ENCODE assay signal across 6 cellular contexts in genomic region chr1:121075252-121075651, GRCh38.
DNase-seq lines count a peak whose midpoint lies in the region; ATAC-seq, FAIRE-seq and TF ChIP-seq lines count a peak whose summit lies in the region.
"Not testable (repeated sequence)": the region's sequence is repeated elsewhere in the genome, so short reads cannot be mapped to it uniquely, and the experiment has no call there.

No MANE protein-coding gene starts in this region.

- not testable (repeated sequence) for H3K9me3 ChIP-seq in RWPE2 (ENCODE audit: severe bottlenecking)

- FAIRE-seq in bronchial epithelial cell (lab: Jason Lieb, UNC) = not testable (repeated sequence)

- not testable (repeated sequence) for H3K27me3 ChIP-seq in HL-60 (ENCODE audit: insufficient read depth, poor library complexity, severe bottlenecking); RWPE2 (ENCODE audit: insufficient read depth, poor library complexity, severe bottlenecking); bronchial epithelial cell (ENCODE audit: control insufficient read depth, insufficient read depth, low read length)

- not testable (repeated sequence) for H3K4me1 Mint-ChIP-seq in activated T-helper 17 cell treated with anti-CD3 and anti-CD28 coated beads, Interleukin-2, amount 50 U/mL, for 72 hours

- TF ChIP-seq CTCF in HL-60 (IDR thresholded peaks at IDR 0.05; ENCODE audit: insufficient read depth, low read length); RWPE2 (IDR thresholded peaks at IDR 0.05; ENCODE audit: poor library complexity, severe bottlenecking); bronchial epithelial cell (IDR thresholded peaks at IDR 0.05; ENCODE audit: insufficient read depth, low read length, severe bottlenecking): not testable (repeated sequence)

- H3K4me1 ChIP-seq in RWPE2 (ENCODE audit: insufficient read depth, poor library complexity, severe bottlenecking) = not testable (repeated sequence)

- not testable (repeated sequence) for H3K4me3 ChIP-seq in HL-60 (replicated peaks; ENCODE audit: insufficient read depth, low read length); RWPE2 (ENCODE audit: severe bottlenecking); bronchial epithelial cell (ENCODE audit: low read depth, low read length)

- H3K36me3 Mint-ChIP-seq in activated T-helper 17 cell treated with anti-CD3 and anti-CD28 coated beads, Interleukin-2, amount 50 U/mL, for 72 hours (ENCODE audit: low read depth) = not testable (repeated sequence)

- H3K27ac Mint-ChIP-seq in activated T-helper 17 cell treated with anti-CD3 and anti-CD28 coated beads, Interleukin-2, amount 50 U/mL, for 72 hours = not testable (repeated sequence)

- peak overlapping the region; percentile 46; the same call in 1 of the 2 replicates for H3K27ac ChIP-seq in HL-60 (replicated peaks)
- not testable (repeated sequence) for H3K27ac ChIP-seq in RWPE2 (ENCODE audit: poor library complexity, severe bottlenecking)

- not testable (repeated sequence) for H3K9me3 Mint-ChIP-seq in activated T-helper 17 cell treated with anti-CD3 and anti-CD28 coated beads, Interleukin-2, amount 50 U/mL, for 72 hours

- peak; percentile 35; the same call in 1 of the 3 replicates for ATAC-seq in RWPE2 (ENCODE audit: low read depth)
- ATAC-seq in activated T-helper 17 cell treated with anti-CD3 and anti-CD28 coated beads, Interleukin-2, amount 50 U/mL, for 72 hours (replicated peaks) = peak; percentile 56
- ATAC-seq in stimulated activated naive CD8-positive, alpha-beta T cell treated with anti-CD3 and anti-CD28 coated beads, Interleukin-15, Interleukin-2, amounts not matched to agents 100 U/mL and 50 U/mL, for 24 hours = peak; percentile 30

- not testable (repeated sequence) for H3K36me3 ChIP-seq in RWPE2 (ENCODE audit: low read depth); bronchial epithelial cell (ENCODE audit: control insufficient read depth, insufficient read depth, low read length)

- not testable (repeated sequence) for H3K4me3 Mint-ChIP-seq in activated T-helper 17 cell treated with anti-CD3 and anti-CD28 coated beads, Interleukin-2, amount 50 U/mL, for 72 hours

- DNase-seq in HL-60 (ENCODE audit: low read depth in 1 of 2, low spot score in 1 of 2); RWPE2 (ENCODE audit: low spot score); stimulated activated naive CD8-positive, alpha-beta T cell treated with anti-CD3 and anti-CD28 coated beads, Interleukin-15, Interleukin-2, amounts not matched to agents 100 U/mL and 50 U/mL, for 24 hours: not testable (repeated sequence)
- peak; percentile 8 for DNase-seq in MV-4-11 (lab: John Stamatoyannopoulos, UW)
- DNase-seq in bronchial epithelial cell (ENCODE audit: low read depth) = peak; percentile 0

- not testable (repeated sequence) for H3K27me3 Mint-ChIP-seq in activated T-helper 17 cell treated with anti-CD3 and anti-CD28 coated beads, Interleukin-2, amount 50 U/mL, for 72 hours
